In the genomic region with DNA sequence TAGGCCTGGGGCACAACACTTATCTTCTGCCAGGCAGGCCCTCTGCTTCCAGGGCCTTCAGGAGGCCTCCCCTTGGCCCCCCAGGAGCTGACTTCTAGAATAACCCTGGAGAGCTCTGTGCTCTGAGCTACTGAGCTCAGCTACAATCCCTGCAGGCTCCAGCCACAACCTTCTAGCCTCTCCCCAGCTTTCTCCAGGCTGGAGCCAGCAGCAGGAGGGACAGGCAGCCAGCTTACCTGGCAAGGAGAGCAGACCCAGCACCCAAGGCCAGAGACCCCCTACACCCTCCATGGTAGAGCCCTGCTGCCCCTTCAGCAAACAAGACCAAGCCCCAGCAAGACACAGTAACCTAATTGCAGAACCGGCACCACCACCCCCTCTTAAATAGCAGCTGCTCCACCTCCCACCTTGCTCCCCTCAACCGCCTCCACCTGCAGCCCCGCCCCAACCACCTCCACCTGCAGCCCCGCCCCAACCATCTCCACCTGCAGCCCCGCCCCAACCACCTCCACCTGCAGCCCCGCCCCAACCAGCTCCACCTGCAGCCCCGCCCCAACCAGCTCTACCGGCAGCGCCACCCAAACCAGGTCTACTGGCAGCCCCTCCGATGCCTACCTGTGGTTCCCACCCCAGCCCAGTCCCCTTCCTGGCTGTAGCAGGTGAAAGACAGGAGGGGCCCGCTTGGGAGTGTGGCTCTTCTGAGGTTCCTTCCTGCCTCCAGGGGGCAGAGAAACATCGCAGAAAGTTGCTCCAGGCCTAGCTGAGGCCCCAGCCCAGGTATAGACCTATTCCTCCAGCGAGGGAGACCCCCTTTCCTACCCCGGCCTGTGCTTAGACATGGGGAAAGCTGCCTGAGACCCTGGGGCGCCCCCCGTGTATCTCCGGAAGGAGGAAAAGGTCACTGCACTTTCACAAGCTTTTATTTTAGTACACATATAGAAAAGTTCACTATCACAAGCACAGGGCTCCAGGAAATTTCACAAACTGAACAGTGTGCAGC, we compare ENCODE assay signal across 8 cellular contexts. TPM values are rescaled to one million over a fixed set of nuclear protein-coding genes. Genes with fewer than 3 reads are reported as not detected.
DNase-seq lines count a peak whose midpoint lies in the region; ATAC-seq and TF ChIP-seq lines count a peak whose summit lies in the region.

A gene (minus strand): TSS at position 357 of the 1,000 bp plus-strand sequence. CDS start 66 bp downstream, at position 291.

- CTCF ChIA-PET in mammary epithelial cell (lab: Charles Lee; ENCODE audit: low non-redundant PET), result interaction anchor here (1.9 kb wide), 1 partner anchor 36 kb away, joined by 17 read pairs; no protein-coding TSS in a partner anchor

- intact Hi-C loops in mammary epithelial cell (cut with micrococcal nuclease), result loop anchor here (1.0 to 2.0 kb wide), 4 partner anchors 36 to 371 kb away; a partner anchor contains a TSS

- H3K4me1 ChIP-seq in Karpas-422 (ENCODE audit: low read length), result peaks cover 11% of the 10 kb centered on the region
- no peaks in the 10 kb centered on the region for H3K4me1 ChIP-seq in mammary epithelial cell (ENCODE audit: insufficient read depth, low read length)
- H3K4me1 ChIP-seq in thoracic aorta (ENCODE audit: control insufficient read depth in 1 of 2, low read depth in 2 of 2), result peaks cover 0 to 3% of the 10 kb centered on the region in 2 donors

- TF ChIP-seq CTCF in mammary epithelial cell (conservative IDR thresholded peaks at IDR 0.05 in 1 of 2, IDR thresholded peaks at IDR 0.05 in 1 of 2; ENCODE audit: extremely low read depth in 1 of 2, insufficient read depth in 1 of 2, low read depth in 1 of 2, low read length in 2 of 2) (peak; percentile 44 to 65), thoracic aorta (IDR thresholded peaks at IDR 0.05) (peak; percentile 54)

- peak; percentile 16 for DNase-seq in SKM-1 treated with dmso at 0.1 percent for 144 hours (lab: John Stamatoyannopoulos, UW; ENCODE audit: unreplicated experiment)
- DNase-seq in SKM-1 (lab: John Stamatoyannopoulos, UW; ENCODE audit: unreplicated experiment), result no peak
- DNase-seq in Karpas-422, result peak; percentile 83
- DNase-seq in UCSD-AML1 (lab: John Stamatoyannopoulos, UW; ENCODE audit: unreplicated experiment), result peak; percentile 52
- DNase-seq in mammary epithelial cell, result peak; percentile 19
- DNase-seq in left lobe of liver (ENCODE audit: low spot score), result no peak
- no peak for DNase-seq in thoracic aorta (ENCODE audit: low spot score)
- no peak for DNase-seq in NCI-H345 (lab: John Stamatoyannopoulos, UW)

- H4K20me1 ChIP-seq in Karpas-422 (ENCODE audit: insufficient read depth, low read depth, low read length) (peaks cover 10% of the 10 kb centered on the region), mammary epithelial cell (ENCODE audit: insufficient read depth, low read length) (no peaks in the 10 kb centered on the region)

- H3K9ac ChIP-seq in Karpas-422 (ENCODE audit: low read length), result no peak within 1 kb of the TSS
- no peak within 1 kb of the TSS for H3K9ac ChIP-seq in mammary epithelial cell (ENCODE audit: insufficient read depth, low read length)

- 29% methylated on average over 9 of the region's 17 CpGs for WGBS in mammary epithelial cell (ENCODE audit: low coverage, missing lambda C conversion rate)

- no peak within 1 kb of the TSS for H2AFZ ChIP-seq in Karpas-422 (ENCODE audit: low read length)
- H2AFZ ChIP-seq in mammary epithelial cell (ENCODE audit: low read depth, low read length), result no peak within 1 kb of the TSS

- H3K9me3 ChIP-seq in Karpas-422 (ENCODE audit: low read length), result no peaks in the 10 kb centered on the region
- H3K9me3 ChIP-seq in mammary epithelial cell (replicated peaks; ENCODE audit: insufficient read depth, low read length), result no peaks in the 10 kb centered on the region
- no peaks in the 10 kb centered on the region for H3K9me3 ChIP-seq in thoracic aorta

- ATAC-seq in left lobe of liver (peak; percentile 67), thoracic aorta (ENCODE audit: insufficient number of reproducible peaks, low FRiP score, low read depth) (no peak)

- H3K36me3 ChIP-seq in Karpas-422 (ENCODE audit: insufficient read depth, low read length), result peaks cover 10% of the 10 kb centered on the region
- H3K36me3 ChIP-seq in mammary epithelial cell (ENCODE audit: insufficient read depth, low read length), result no peaks in the 10 kb centered on the region
- no peaks in the 10 kb centered on the region for H3K36me3 ChIP-seq in thoracic aorta

- dilution Hi-C loops in mammary epithelial cell (cut with HindIII; ENCODE audit: low sequenced_read_pairs), result loop anchor here (5.0 kb wide), 1 partner anchor 44 kb away; no protein-coding TSS in a partner anchor

- in situ Hi-C loops in mammary epithelial cell (cut with MboI; ENCODE audit: low sequenced_read_pairs in 2 of 2), result loop anchor here in 1 of 2 donors (10.0 kb wide), 1 partner anchor 56 kb away; no protein-coding TSS in a partner anchor

- no peaks in the 10 kb centered on the region for H3K79me2 ChIP-seq in Karpas-422 (ENCODE audit: low read length)
- H3K79me2 ChIP-seq in mammary epithelial cell (ENCODE audit: insufficient read depth, low read length), result no peaks in the 10 kb centered on the region

- H3K9me2 ChIP-seq in Karpas-422 (replicated peaks; ENCODE audit: insufficient read depth, low read length), result no peaks in the 10 kb centered on the region

- no peaks in the 10 kb centered on the region for H3K27me3 ChIP-seq in Karpas-422 (ENCODE audit: low read length)
- no peaks in the 10 kb centered on the region for H3K27me3 ChIP-seq in mammary epithelial cell (ENCODE audit: insufficient read depth, low read length)
- H3K27me3 ChIP-seq in thoracic aorta (replicated peaks; ENCODE audit: insufficient read depth), result no peaks in the 10 kb centered on the region

- no TSS peak for BruUV-seq in mammary epithelial cell (replicated peaks; lab: Mats Ljungman, UMichigan)

- H3K4me2 ChIP-seq in Karpas-422 (ENCODE audit: low read depth, low read length, poor library complexity, severe bottlenecking), result no peak within 1 kb of the TSS
- H3K4me2 ChIP-seq in mammary epithelial cell (ENCODE audit: insufficient read depth, low read depth, low read length), result no peak within 1 kb of the TSS

- H3K4me3 ChIP-seq in Karpas-422 (ENCODE audit: low read length) (no peak within 1 kb of the TSS), mammary epithelial cell (replicated peaks in 1 of 3; ENCODE audit: insufficient read depth in 1 of 3, low read depth in 2 of 3, low read length in 3 of 3) (no peak within 1 kb of the TSS), thoracic aorta (no peak within 1 kb of the TSS)

- H3K27ac ChIP-seq in Karpas-422 (ENCODE audit: low read length) (no peak within 1 kb of the TSS), mammary epithelial cell (ENCODE audit: insufficient read depth, low read depth, low read length) (no peak within 1 kb of the TSS), thoracic aorta (no peak within 1 kb of the TSS)

RNA-seq across cellular contexts. Expression of the gene that starts here (rescaled TPM):
- not detected in 2 replicates for total RNA-seq in Karpas-422 (2014; rRNA removed; shearing (Covaris generic); ENCODE audit: low replicate concordance)
- total RNA-seq in mammary epithelial cell, result under 1 TPM in 1 of 2 donors, not detected in 1; 0.33 TPM
- not detected for polyA plus RNA-seq in mammary epithelial cell
- polyA minus RNA-seq in mammary epithelial cell, result not detected
- not detected for total RNA-seq in left lobe of liver
- not detected for total RNA-seq in thoracic aorta

Comparison
In these comparisons a context has a peak if more than half of its experiments do, and no peak if none do; other contexts are left out.
1. DNase-seq: peak in SKM-1 treated with dmso at 0.1 percent for 144 hours (single experiment) and UCSD-AML1 (single experiment); none in SKM-1 (single experiment), left lobe of liver (single experiment), thoracic aorta (single experiment) and NCI-H345 (single experiment).
2. Peak in DNase-seq in Karpas-422; RNA of the gene not detected or under 1 TPM.
3. Peak in DNase-seq in mammary epithelial cell; RNA of the gene not detected or under 1 TPM.
4. Peak in ATAC-seq in left lobe of liver; RNA of the gene not detected or under 1 TPM.